ENCODE assay signal across 32 cellular contexts in genomic region chr2:157919181-157919580, GRCh38.
"Had no signal": no experiment of that assay in that cellular context is flagged by ENCODE, and none has a peak within 500 bp of the region (broad histone marks: within the 10 kb centered on the region; RNA-seq: fewer than 3 reads in every experiment).

No MANE protein-coding gene starts in this region.

- ATAC-seq: activated naive CD4-positive, alpha-beta T cell treated with anti-CD3 and anti-CD28 coated beads, Interleukin-2, amount 50 U/mL, for 72 hours; activated T-cell treated with anti-CD3 and anti-CD28 coated beads, Interleukin-2, amount 50 U/mL, for 72 hours; effector memory CD8-positive, alpha-beta T cell; foreskin keratinocyte; gastrocnemius medialis; heart right ventricle had no signal

- H3K27me3 Mint-ChIP-seq: activated CD4-positive, alpha-beta memory T cell treated with anti-CD3 and anti-CD28 coated beads, Interleukin-2, amount 10 ng/mL, durations not matched to agents 7 days and 5 days; activated CD4-positive, alpha-beta T cell treated with anti-CD3 and anti-CD28 coated beads, Interleukin-2, amount 10 ng/mL, durations not matched to agents 7 days and 5 days; activated T-cell treated with anti-CD3 and anti-CD28 coated beads, Interleukin-2, amount 50 U/mL, for 24 hours; brain; dendritic cell treated with granulocyte-macrophage colony-stimulating factor and Interleukin-4, amounts not matched to agents 40 ng/mL and 50 ng/mL, for 4 days had no signal

- H3K27ac Mint-ChIP-seq: activated CD4-positive, alpha-beta memory T cell treated with anti-CD3 and anti-CD28 coated beads, Interleukin-2, amount 10 ng/mL, durations not matched to agents 7 days and 5 days; activated CD4-positive, alpha-beta T cell treated with anti-CD3 and anti-CD28 coated beads, Interleukin-2, amount 10 ng/mL, durations not matched to agents 7 days and 5 days; activated naive CD4-positive, alpha-beta T cell treated with anti-CD3 and anti-CD28 coated beads, Interleukin-2, amount 10 ng/mL, durations not matched to agents 7 days and 5 days; activated naive CD4-positive, alpha-beta T cell treated with anti-CD3 and anti-CD28 coated beads, Interleukin-2, amount 50 U/mL, for 72 hours; activated naive CD8-positive, alpha-beta T cell treated with anti-CD3 and anti-CD28 coated beads, Interleukin-2, amount 10 ng/mL, durations not matched to agents 7 days and 5 days; activated T-cell treated with anti-CD3 and anti-CD28 coated beads, Interleukin-2, amount 50 U/mL, for 24 hours; activated T-cell treated with anti-CD3 and anti-CD28 coated beads, Interleukin-2, amount 50 U/mL, for 72 hours; dendritic cell treated with granulocyte-macrophage colony-stimulating factor and Interleukin-4, amounts not matched to agents 40 ng/mL and 50 ng/mL, for 4 days; effector memory CD8-positive, alpha-beta T cell; WTC11 had no signal

- DNase-seq: activated CD4-positive, alpha-beta memory T cell treated with anti-CD3 and anti-CD28 coated beads, Interleukin-2, amount 10 ng/mL, durations not matched to agents 7 days and 5 days; activated CD4-positive, alpha-beta T cell treated with anti-CD3 and anti-CD28 coated beads for 1 hour; activated CD4-positive, alpha-beta T cell treated with anti-CD3 and anti-CD28 coated beads for 4 hours; activated CD4-positive, alpha-beta T cell treated with anti-CD3 and anti-CD28 coated beads, Interleukin-2, amount 10 ng/mL, durations not matched to agents 7 days and 5 days; activated CD4-positive, alpha-beta T cell treated with anti-CD3 and anti-CD28 coated beads, Interleukin-2, amount 50 U/mL, for 4 hours; activated CD8-positive, alpha-beta memory T cell treated with anti-CD3 and anti-CD28 coated beads, Interleukin-2, amount 50 U/mL, for 48 hours; activated gamma-delta T cell; activated naive CD4-positive, alpha-beta T cell; activated naive CD4-positive, alpha-beta T cell treated with anti-CD3 and anti-CD28 coated beads, Interleukin-2, amount 10 ng/mL, durations not matched to agents 7 days and 5 days; activated naive CD8-positive, alpha-beta T cell treated with anti-CD3 and anti-CD28 coated beads, Interleukin-2, amount 10 ng/mL, durations not matched to agents 7 days and 5 days; activated T-cell treated with anti-CD3 and anti-CD28 coated beads for 4 hours; activated T-cell treated with anti-CD3 and anti-CD28 coated beads, Interleukin-2, amount 50 U/mL, for 24 hours; activated T-cell treated with anti-CD3 and anti-CD28 coated beads, Interleukin-2, amount 50 U/mL, for 72 hours; effector CD4-positive, alpha-beta T cell; effector memory CD8-positive, alpha-beta T cell; erythroblast; foreskin keratinocyte; gastrocnemius medialis; glutamatergic neuron; heart right ventricle; T-helper 2 cell had no signal

- H3K9me3 ChIP-seq: ascending aorta, breast epithelium, gastrocnemius medialis had no signal

- FAIRE-seq: TTC549 had no signal

- H3K27me3 ChIP-seq: ascending aorta, breast epithelium, dorsolateral prefrontal cortex, esophagus muscularis mucosa, gastrocnemius medialis, heart right ventricle had no signal

- H3K27ac ChIP-seq: ascending aorta, breast epithelium, coronary artery, esophagus muscularis mucosa, foreskin keratinocyte, gastrocnemius medialis, heart right ventricle, VCaP had no signal

- H3K4me1 Mint-ChIP-seq: activated CD4-positive, alpha-beta T cell treated with anti-CD3 and anti-CD28 coated beads, Interleukin-2, amount 10 ng/mL, durations not matched to agents 7 days and 5 days; activated naive CD4-positive, alpha-beta T cell treated with anti-CD3 and anti-CD28 coated beads, Interleukin-2, amount 10 ng/mL, durations not matched to agents 7 days and 5 days; activated naive CD8-positive, alpha-beta T cell treated with anti-CD3 and anti-CD28 coated beads, Interleukin-2, amount 10 ng/mL, durations not matched to agents 7 days and 5 days had no signal

- H3K36me3 ChIP-seq: ascending aorta, breast epithelium, esophagus muscularis mucosa, gastrocnemius medialis, heart right ventricle had no signal

- H3K4me1 ChIP-seq: ascending aorta, breast epithelium, esophagus muscularis mucosa, foreskin keratinocyte, gastrocnemius medialis, heart right ventricle had no signal

- H3K4me3 Mint-ChIP-seq: activated CD4-positive, alpha-beta memory T cell treated with anti-CD3 and anti-CD28 coated beads, Interleukin-2, amount 10 ng/mL, durations not matched to agents 7 days and 5 days; activated CD4-positive, alpha-beta T cell treated with anti-CD3 and anti-CD28 coated beads, Interleukin-2, amount 10 ng/mL, durations not matched to agents 7 days and 5 days; activated naive CD4-positive, alpha-beta T cell treated with anti-CD3 and anti-CD28 coated beads, Interleukin-2, amount 10 ng/mL, durations not matched to agents 7 days and 5 days; activated naive CD8-positive, alpha-beta T cell treated with anti-CD3 and anti-CD28 coated beads, Interleukin-2, amount 10 ng/mL, durations not matched to agents 7 days and 5 days; activated T-cell treated with anti-CD3 and anti-CD28 coated beads, Interleukin-2, amount 50 U/mL, for 24 hours; activated T-cell treated with anti-CD3 and anti-CD28 coated beads, Interleukin-2, amount 50 U/mL, for 72 hours; dendritic cell treated with granulocyte-macrophage colony-stimulating factor and Interleukin-4, amounts not matched to agents 40 ng/mL and 50 ng/mL, for 4 days; effector memory CD8-positive, alpha-beta T cell; WTC11 had no signal

- H3K4me3 ChIP-seq: ascending aorta, breast epithelium, coronary artery, esophagus muscularis mucosa, gastrocnemius medialis, heart right ventricle had no signal

- H3K36me3 Mint-ChIP-seq: activated naive CD4-positive, alpha-beta T cell treated with anti-CD3 and anti-CD28 coated beads, Interleukin-2, amount 10 ng/mL, durations not matched to agents 7 days and 5 days; activated naive CD4-positive, alpha-beta T cell treated with anti-CD3 and anti-CD28 coated beads, Interleukin-2, amount 50 U/mL, for 72 hours; activated naive CD8-positive, alpha-beta T cell treated with anti-CD3 and anti-CD28 coated beads, Interleukin-2, amount 10 ng/mL, durations not matched to agents 7 days and 5 days; brain had no signal

- H3K9me3 Mint-ChIP-seq: activated CD4-positive, alpha-beta memory T cell treated with anti-CD3 and anti-CD28 coated beads, Interleukin-2, amount 10 ng/mL, durations not matched to agents 7 days and 5 days; activated CD4-positive, alpha-beta T cell treated with anti-CD3 and anti-CD28 coated beads, Interleukin-2, amount 10 ng/mL, durations not matched to agents 7 days and 5 days; activated naive CD4-positive, alpha-beta T cell treated with anti-CD3 and anti-CD28 coated beads, Interleukin-2, amount 50 U/mL, for 72 hours; activated naive CD8-positive, alpha-beta T cell treated with anti-CD3 and anti-CD28 coated beads, Interleukin-2, amount 10 ng/mL, durations not matched to agents 7 days and 5 days; activated T-cell treated with anti-CD3 and anti-CD28 coated beads, Interleukin-2, amount 50 U/mL, for 24 hours; activated T-cell treated with anti-CD3 and anti-CD28 coated beads, Interleukin-2, amount 50 U/mL, for 72 hours; dendritic cell treated with granulocyte-macrophage colony-stimulating factor and Interleukin-4, amounts not matched to agents 40 ng/mL and 50 ng/mL, for 4 days; effector memory CD8-positive, alpha-beta T cell had no signal
